7 cellular contexts compared by ENCODE assay signal in genomic region chrX:123903261-123903660, GRCh38. TPM values are rescaled to one million over a fixed set of nuclear protein-coding genes. Genes with fewer than 3 reads are reported as not detected.
DNase-seq lines count a peak whose midpoint lies in the region; ATAC-seq, FAIRE-seq and TF ChIP-seq lines count a peak whose summit lies in the region.
"Not testable (repeated sequence)": the region's sequence is repeated elsewhere in the genome, so short reads cannot be mapped to it uniquely, and the experiment has no call there.

No MANE protein-coding gene starts in this region.

- TF ChIP-seq EP300 in transverse colon (IDR thresholded peaks at IDR 0.05; ENCODE audit: low read depth), result not testable (repeated sequence)

- not testable (repeated sequence) for TF ChIP-seq POLR2A in Peyer's patch (IDR thresholded peaks at IDR 0.05); transverse colon (IDR thresholded peaks at IDR 0.05)

- not testable (repeated sequence) for H3K27ac ChIP-seq in Peyer's patch; small intestine (ENCODE audit: low read depth in 1 of 2, low read length in 1 of 2)
- H3K27ac ChIP-seq in colonic mucosa (peak overlapping the region; percentile 37), transverse colon (peak overlapping the region in 3 of 4 donors; percentile 55 to 69 (median 56))

- not testable (repeated sequence) for H3K9ac ChIP-seq in colonic mucosa (ENCODE audit: low read depth in 2 of 2, low read length in 2 of 2)

- not testable (repeated sequence) for H3K4me3 ChIP-seq in Peyer's patch; colonic mucosa; mucosa of descending colon; small intestine (ENCODE audit: low read depth in 1 of 2, low read length in 2 of 2); transverse colon

- H3K4me1 ChIP-seq in Peyer's patch (peaks cover 0 to 23% (median 0%) of the 10 kb centered on the region in 4 donors), transverse colon (peaks cover 0 to 23% (median 5%) of the 10 kb centered on the region in 4 donors)
- H3K4me1 ChIP-seq in colonic mucosa; mucosa of descending colon (ENCODE audit: low read depth); small intestine (ENCODE audit: control insufficient read depth in 2 of 2, insufficient read depth in 1 of 2, low read depth in 1 of 2, low read length in 1 of 2): not testable (repeated sequence)

- peak; percentile 41 for FAIRE-seq in colon (lab: Jason Lieb, UNC)
- FAIRE-seq in small intestine (lab: Jason Lieb, UNC), result not testable (repeated sequence)

- not testable (repeated sequence) for TF ChIP-seq CTCF in Peyer's patch (IDR thresholded peaks at IDR 0.05); colonic mucosa (IDR thresholded peaks at IDR 0.05); mucosa of descending colon (IDR thresholded peaks at IDR 0.05); transverse colon (IDR thresholded peaks at IDR 0.05)

- DNase-seq in Peyer's patch, result peak in 2 of 3 donors; percentile 47 to 53
- peak; percentile 64 for DNase-seq in colonic mucosa
- DNase-seq in left colon, result peak; percentile 43 to 58
- peak; percentile 55 to 62 (median 61) for DNase-seq in mucosa of descending colon
- peak; percentile 48 for DNase-seq in small intestine
- peak; percentile 57 for DNase-seq in transverse colon

- peaks cover 0 to 17% (median 0%) of the 10 kb centered on the region in 3 donors for H3K36me3 ChIP-seq in Peyer's patch
- not testable (repeated sequence) for H3K36me3 ChIP-seq in colonic mucosa; mucosa of descending colon (ENCODE audit: low read depth); small intestine (ENCODE audit: control insufficient read depth in 2 of 2, insufficient read depth in 2 of 2, low read length in 2 of 2); transverse colon

- H3K9me3 ChIP-seq in Peyer's patch; colonic mucosa; mucosa of descending colon; small intestine (ENCODE audit: control insufficient read depth, low read depth); transverse colon: not testable (repeated sequence)

- peak; percentile 75 for ATAC-seq in left colon
- peak; percentile 78 for ATAC-seq in mucosa of descending colon

- not testable (repeated sequence) for H3K27me3 ChIP-seq in Peyer's patch; colonic mucosa; small intestine (ENCODE audit: control insufficient read depth in 2 of 2, insufficient read depth in 2 of 2, low read length in 2 of 2); transverse colon

- WGBS in small intestine, 3 donors, result 21 to 75% (median 62%) methylated on average over 7 of the region's 7 CpGs
- 18 to 77% methylated on average over 4 to 7 of the region's 7 CpGs for WGBS in transverse colon (ENCODE audit: low coverage in 1 of 2), 2 donors

- intact Hi-C loops in colonic mucosa (cut with DNase I); left colon (cut with DNase I, micrococcal nuclease); mucosa of descending colon (cut with DNase I, micrococcal nuclease); transverse colon (cut with DNase I; ENCODE audit: low total_unique reads): not testable (repeated sequence)

- in situ Hi-C loops in transverse colon (cut with MboI; ENCODE audit: low pct_ligation_motif_present in 1 of 4, low pct_unique_long_range_greater_than_20kb in 1 of 4, low sequenced_read_pairs in 3 of 4), result not testable (repeated sequence)

RNA-seq across cellular contexts. Expression of gene XIAP, which starts 43.4 kb away (rescaled TPM):
- total RNA-seq in Peyer's patch (10 to 100 TPM; 27.7 to 46.2 (median 37.9) TPM), colonic mucosa (10 to 100 TPM; 54.9 to 73.2 TPM), left colon (10 to 100 TPM; 81.0 to 89.0 TPM), mucosa of descending colon (10 to 100 TPM; 72.4 to 82.2 (median 73.9) TPM), transverse colon (10 to 100 TPM; 15.1 to 60.3 (median 41.2) TPM)
- polyA plus RNA-seq in small intestine, result 10 to 100 TPM; 11.6 to 16.4 (median 12.2) TPM

RNA-seq across cellular contexts. Expression of gene STAG2, which starts 58.2 kb away (rescaled TPM):
- 10 to 100 TPM; 39.6 to 83.3 (median 54.0) TPM for total RNA-seq in Peyer's patch
- 10 to 100 TPM; 56.7 to 84.8 TPM for total RNA-seq in colonic mucosa
- 10 to 100 TPM; 58.8 to 66.8 TPM for total RNA-seq in left colon
- 10 to 100 TPM; 60.2 to 91.1 (median 69.5) TPM for total RNA-seq in mucosa of descending colon
- 10 to 100 TPM; 19.7 to 30.2 (median 24.4) TPM for polyA plus RNA-seq in small intestine
- 100 to 1,000 TPM in 1 of 4 donors, 10 to 100 TPM in 3; 20.7 to 103 (median 79.5) TPM for total RNA-seq in transverse colon
